In the genomic region with DNA sequence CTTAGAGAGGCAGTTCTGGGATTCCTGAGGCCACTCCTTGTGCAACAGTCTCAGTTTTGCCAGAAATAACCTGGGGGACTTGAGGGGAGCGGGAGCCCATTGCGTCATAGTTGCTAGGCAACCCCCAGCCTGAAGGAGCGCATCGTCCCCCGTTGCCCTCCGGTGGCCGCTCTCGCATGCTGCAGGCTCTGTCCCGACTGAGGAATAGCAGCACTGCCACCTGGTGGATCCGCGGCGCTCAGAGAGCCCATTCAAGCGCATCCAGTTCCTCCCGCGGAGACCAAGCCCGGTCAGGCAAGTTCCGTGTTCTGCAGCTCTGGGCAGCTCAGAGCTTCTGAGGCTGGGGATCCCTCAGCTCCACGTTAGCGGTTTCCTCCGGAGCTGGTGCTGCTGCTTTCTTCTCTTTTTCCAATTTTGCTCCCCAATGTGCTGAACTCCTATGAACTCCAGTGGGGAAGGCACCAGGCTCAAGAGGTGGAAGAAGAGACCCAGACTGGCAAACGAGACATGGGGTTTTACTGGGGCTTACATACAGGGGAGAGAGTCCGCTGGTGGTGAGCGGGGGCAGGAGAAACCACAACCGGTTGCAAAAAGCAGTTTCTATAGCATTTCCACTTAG, we compare ENCODE assay signal across 8 cellular contexts. TPM values are rescaled to one million over a fixed set of nuclear protein-coding genes. Genes with fewer than 3 reads are reported as not detected.
DNase-seq lines count a peak whose midpoint lies in the region; ATAC-seq, FAIRE-seq and TF ChIP-seq lines count a peak whose summit lies in the region.

No MANE protein-coding gene starts in this region.

- POLR2A ChIA-PET in Panc1 (lab: Charles Lee), result no interaction called here

- no peak overlapping the region for H3K27ac Mint-ChIP-seq in activated T-cell treated with anti-CD3 and anti-CD28 coated beads, Interleukin-2, amount 50 U/mL, for 24 hours
- no peak overlapping the region for H3K27ac Mint-ChIP-seq in nephron progenitor cell

- TF ChIP-seq CTCF in LNCAP (IDR thresholded peaks at IDR 0.05) (peak; percentile 91), Panc1 (IDR thresholded peaks at IDR 0.05) (peak; percentile 99), nephron progenitor cell (IDR thresholded peaks at IDR 0.05) (peak; percentile 96)

- peak; percentile 95 for ATAC-seq in Panc1
- peak; percentile 95 for ATAC-seq in stimulated activated naive CD8-positive, alpha-beta T cell treated with anti-CD3 and anti-CD28 coated beads, Interleukin-15, Interleukin-2, amounts not matched to agents 100 U/mL and 50 U/mL, for 24 hours

- peak; percentile 64 for FAIRE-seq in G401.6 (lab: Jason Lieb, UNC)

- H3K9me3 Mint-ChIP-seq in activated T-cell treated with anti-CD3 and anti-CD28 coated beads, Interleukin-2, amount 50 U/mL, for 24 hours, result no peaks in the 10 kb centered on the region
- no peaks in the 10 kb centered on the region for H3K9me3 Mint-ChIP-seq in nephron progenitor cell

- intact Hi-C loops in Panc1 (cut with micrococcal nuclease; ENCODE audit: unreplicated experiment), result loop anchor here (1.0 kb wide), 2 partner anchors 47 to 104 kb away; no protein-coding TSS in a partner anchor

- H3K9me3 ChIP-seq in Panc1 (ENCODE audit: control insufficient read depth, insufficient read depth, low read depth, low read length), result no peaks in the 10 kb centered on the region

- no peak overlapping the region for H3K4me3 Mint-ChIP-seq in activated T-cell treated with anti-CD3 and anti-CD28 coated beads, Interleukin-2, amount 50 U/mL, for 24 hours
- H3K4me3 Mint-ChIP-seq in nephron progenitor cell, result no peak overlapping the region

- H3K27me3 Mint-ChIP-seq in activated T-cell treated with anti-CD3 and anti-CD28 coated beads, Interleukin-2, amount 50 U/mL, for 24 hours, result peaks cover 43% of the 10 kb centered on the region
- H3K27me3 Mint-ChIP-seq in nephron progenitor cell (ENCODE audit: low read depth, poor library complexity), result peaks cover 19% of the 10 kb centered on the region

- BruUV-seq in Panc1 (replicated peaks; lab: Mats Ljungman, UMichigan), result no TSS peak

- no peak overlapping the region for H3K4me3 ChIP-seq in Panc1 (ENCODE audit: low read depth in 2 of 2, low read length in 2 of 2)

- H3K27me3 ChIP-seq in Panc1 (ENCODE audit: control insufficient read depth, insufficient read depth, low read length), result no peaks in the 10 kb centered on the region

- H3K4me1 Mint-ChIP-seq in activated T-cell treated with anti-CD3 and anti-CD28 coated beads, Interleukin-2, amount 50 U/mL, for 24 hours (ENCODE audit: low read depth), result peaks cover 6% of the 10 kb centered on the region
- H3K4me1 Mint-ChIP-seq in nephron progenitor cell, result peaks cover 36% of the 10 kb centered on the region

- no peaks in the 10 kb centered on the region for H3K36me3 ChIP-seq in Panc1 (ENCODE audit: control insufficient read depth, insufficient read depth, low read length)

- no peak overlapping the region for H3K27ac ChIP-seq in Panc1 (ENCODE audit: low read length)

- in situ Hi-C loops in Panc1 (cut with HindIII; ENCODE audit: low pct_unique_long_range_greater_than_20kb, low sequenced_read_pairs), result no loop called here

- H3K36me3 Mint-ChIP-seq in activated T-cell treated with anti-CD3 and anti-CD28 coated beads, Interleukin-2, amount 50 U/mL, for 24 hours (ENCODE audit: low read depth), result no peaks in the 10 kb centered on the region
- H3K36me3 Mint-ChIP-seq in nephron progenitor cell (ENCODE audit: low read depth), result no peaks in the 10 kb centered on the region

- CTCF ChIA-PET in Panc1 (lab: Charles Lee), result interaction anchor here (0.6 to 0.7 kb wide), 2 partner anchors 11 to 102 kb away, joined by 3 to 7 read pairs; no protein-coding TSS in a partner anchor

- no peaks in the 10 kb centered on the region; the same call in 1 of the 2 replicates for H3K4me1 ChIP-seq in Panc1 (ENCODE audit: control insufficient read depth, insufficient read depth, low read length)

- DNase-seq in H4 (ENCODE audit: low spot score) (peak; percentile 93), Panc1 (ENCODE audit: low read depth, low spot score) (peak; percentile 85), fibroblast of gingiva (ENCODE audit: low read depth) (peak; percentile 95), nephron progenitor cell (peak; percentile 95)
- DNase-seq in activated T-cell treated with anti-CD3 and anti-CD28 coated beads, Interleukin-2, amount 50 U/mL, for 24 hours, result peak; percentile 89
- peak; percentile 92 for DNase-seq in stimulated activated naive CD8-positive, alpha-beta T cell treated with anti-CD3 and anti-CD28 coated beads, Interleukin-15, Interleukin-2, amounts not matched to agents 100 U/mL and 50 U/mL, for 24 hours

RNA-seq across cellular contexts. Expression of a gene that starts 15.1 kb away (rescaled TPM):
- 2.3 and 2.9 TPM in 2 replicates for total RNA-seq in H4 (2014; rRNA removed; shearing (Covaris generic))
- total RNA-seq in Panc1 (2021; ENCODE audit: unreplicated experiment), result 13.5 TPM
- polyA plus RNA-seq in Panc1 (2012; ENCODE audit: insufficient read length), result 22.5 TPM

RNA-seq across cellular contexts. Expression of a gene that starts 44.9 kb away (rescaled TPM):
- 5.4 and 8.7 TPM in 2 replicates for total RNA-seq in H4 (2014; rRNA removed; shearing (Covaris generic))
- 48.2 TPM for total RNA-seq in Panc1 (2021; ENCODE audit: unreplicated experiment)
- polyA plus RNA-seq in Panc1 (2012; ENCODE audit: insufficient read length), result 36.1 TPM
